Comparison of ENCODE assay signal across 28 cellular contexts in the genomic region with DNA sequence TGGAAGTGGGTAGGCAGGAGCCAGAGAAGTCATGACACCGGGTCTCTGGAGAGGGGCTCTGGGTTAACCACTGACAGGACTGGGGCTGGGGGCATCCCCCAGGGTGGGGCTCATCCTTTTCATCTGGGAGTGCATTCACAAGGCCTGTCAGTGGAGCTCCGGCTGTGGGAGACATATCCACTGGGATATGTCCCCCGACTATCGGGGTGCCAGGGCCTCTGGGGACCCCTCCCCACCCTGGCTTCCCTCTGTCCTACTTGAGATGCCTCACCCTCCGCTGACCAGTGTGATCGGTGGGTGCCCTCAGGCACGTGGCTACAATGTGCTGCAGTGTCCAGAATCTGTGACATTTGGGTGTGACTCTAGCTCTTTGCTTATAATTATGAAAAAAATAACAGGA.
"Had no signal": no experiment of that assay in that cellular context is flagged by ENCODE, and none has a peak within 500 bp of the region (broad histone marks: within the 10 kb centered on the region; RNA-seq: fewer than 3 reads in every experiment).

No MANE protein-coding gene starts in this region.

- H3K27ac ChIP-seq: stomach, suprapubic skin, testis, thoracic aorta, thyroid gland, tibial artery, tibial nerve, transverse colon, upper lobe of left lung, upper lobe of right lung, uterus, vagina had no signal

- H3K4me1 ChIP-seq: stomach, suprapubic skin, testis, thyroid gland, tibial nerve, transverse colon, upper lobe of left lung, upper lobe of right lung, uterus, vagina had no signal

- H3K4me3 Mint-ChIP-seq: stimulated activated effector memory CD8-positive, alpha-beta T cell treated with anti-CD3 and anti-CD28 coated beads, Interleukin-12 subunit alpha, Interleukin-12 subunit beta, amount 100 ng/mL, for 72 hours; stimulated activated memory B cell treated with anti-CD40 and anti-IgM and Interleukin-4, amounts not matched to agents 10 μg/mL and 1 μg/mL and 100 μg/mL, for 72 hours; stimulated activated naive B cell treated with anti-CD40 and anti-IgM and Interleukin-4, amounts not matched to agents 10 μg/mL and 1 μg/mL and 100 μg/mL, for 72 hours; stimulated activated naive CD8-positive, alpha-beta T cell treated with anti-CD3 and anti-CD28 coated beads, Interleukin-15, amount 100 ng/mL, for 72 hours; stimulated activated naive CD8-positive, alpha-beta T cell treated with anti-CD3 and anti-CD28 coated beads, Interleukin-15, Interleukin-2, amounts not matched to agents 100 ng/mL and 50 ng/mL, for 24 hours; type B pancreatic cell had no signal

- DNase-seq: stimulated activated CD4-positive, alpha-beta T cell treated with anti-CD3 and anti-CD28 coated beads, Interleukin-2, amount 100 ng/mL, for 48 hours; stimulated activated CD4-positive, alpha-beta T cell treated with anti-CD3 and anti-CD28 coated beads, Interleukin-4, amount 100 ng/mL, for 1 hour; stimulated activated CD4-positive, alpha-beta T cell treated with anti-CD3 and anti-CD28 coated beads, Interleukin-4, amount 100 ng/mL, for 24 hours; stimulated activated CD4-positive, alpha-beta T cell treated with anti-CD3 and anti-CD28 coated beads, Interleukin-4, amount 100 ng/mL, for 4 hours; stimulated activated CD8-positive, alpha-beta memory T cell treated with anti-CD3 and anti-CD28 coated beads, Interleukin-4, amount 100 ng/mL, for 48 hours; stimulated activated naive B cell treated with anti-CD40 and anti-IgM and Interleukin-4, amounts not matched to agents 10 μg/mL and 1 μg/mL and 100 μg/mL, for 72 hours; stimulated activated naive CD4-positive, alpha-beta T cell; stimulated activated naive CD4-positive, alpha-beta T cell treated with Interleukin-2 at 50 U/mL for 16 hours; stimulated activated naive CD8-positive, alpha-beta T cell treated with anti-CD3 and anti-CD28 coated beads, Interleukin-15, amount 100 ng/mL, for 72 hours; stimulated activated naive CD8-positive, alpha-beta T cell treated with anti-CD3 and anti-CD28 coated beads, Interleukin-15, Interleukin-2, amounts not matched to agents 100 U/mL and 50 U/mL, for 24 hours; stomach; substantia nigra; testis; thyroid gland; tibial artery; transverse colon; trophoblast cell; upper lobe of left lung; upper lobe of right lung; uterus had no signal

- H3K36me3 Mint-ChIP-seq: stimulated activated effector memory CD8-positive, alpha-beta T cell treated with anti-CD3 and anti-CD28 coated beads, Interleukin-12 subunit alpha, Interleukin-12 subunit beta, amount 100 ng/mL, for 72 hours; stimulated activated memory B cell treated with anti-CD40 and anti-IgM and Interleukin-4, amounts not matched to agents 10 μg/mL and 1 μg/mL and 100 μg/mL, for 72 hours; stimulated activated naive B cell treated with anti-CD40 and anti-IgM and Interleukin-4, amounts not matched to agents 10 μg/mL and 1 μg/mL and 100 μg/mL, for 72 hours had no signal

- H3K36me3 ChIP-seq: stomach, suprapubic skin, thoracic aorta, thyroid gland, tibial artery, tibial nerve, transverse colon, upper lobe of left lung, upper lobe of right lung, uterus, vagina had no signal

- H3K27me3 ChIP-seq: stomach, suprapubic skin, testis, thyroid gland, tibial artery, tibial nerve, transverse colon, upper lobe of left lung, upper lobe of right lung, uterus, vagina had no signal

- H3K9me3 Mint-ChIP-seq: stimulated activated effector memory CD8-positive, alpha-beta T cell treated with anti-CD3 and anti-CD28 coated beads, Interleukin-12 subunit alpha, Interleukin-12 subunit beta, amount 100 ng/mL, for 72 hours; stimulated activated naive CD8-positive, alpha-beta T cell treated with anti-CD3 and anti-CD28 coated beads, Interleukin-15, amount 100 ng/mL, for 72 hours; stimulated activated naive CD8-positive, alpha-beta T cell treated with anti-CD3 and anti-CD28 coated beads, Interleukin-15, Interleukin-2, amounts not matched to agents 100 ng/mL and 50 ng/mL, for 24 hours; type B pancreatic cell had no signal

- H3K9me3 ChIP-seq: suprapubic skin, testis, thoracic aorta, thyroid gland, tibial artery, transverse colon, upper lobe of left lung, upper lobe of right lung, uterus, vagina had no signal

- H3K4me1 Mint-ChIP-seq: stimulated activated effector memory CD8-positive, alpha-beta T cell treated with anti-CD3 and anti-CD28 coated beads, Interleukin-12 subunit alpha, Interleukin-12 subunit beta, amount 100 ng/mL, for 72 hours; stimulated activated memory B cell treated with anti-CD40 and anti-IgM and Interleukin-4, amounts not matched to agents 10 μg/mL and 1 μg/mL and 100 μg/mL, for 72 hours; stimulated activated naive B cell treated with anti-CD40 and anti-IgM and Interleukin-4, amounts not matched to agents 10 μg/mL and 1 μg/mL and 100 μg/mL, for 72 hours; stimulated activated naive CD8-positive, alpha-beta T cell treated with anti-CD3 and anti-CD28 coated beads, Interleukin-15, amount 100 ng/mL, for 72 hours had no signal

- H3K27ac Mint-ChIP-seq: stimulated activated effector memory CD8-positive, alpha-beta T cell treated with anti-CD3 and anti-CD28 coated beads, Interleukin-12 subunit alpha, Interleukin-12 subunit beta, amount 100 ng/mL, for 72 hours; stimulated activated memory B cell treated with anti-CD40 and anti-IgM and Interleukin-4, amounts not matched to agents 10 μg/mL and 1 μg/mL and 100 μg/mL, for 72 hours; stimulated activated naive B cell treated with anti-CD40 and anti-IgM and Interleukin-4, amounts not matched to agents 10 μg/mL and 1 μg/mL and 100 μg/mL, for 72 hours; stimulated activated naive CD8-positive, alpha-beta T cell treated with anti-CD3 and anti-CD28 coated beads, Interleukin-15, Interleukin-2, amounts not matched to agents 100 ng/mL and 50 ng/mL, for 24 hours; type B pancreatic cell had no signal

- H3K4me3 ChIP-seq: stomach, suprapubic skin, testis, thoracic aorta, thyroid gland, tibial artery, tibial nerve, transverse colon, upper lobe of left lung, upper lobe of right lung, uterus, vagina had no signal

- H3K27me3 Mint-ChIP-seq: stimulated activated naive CD8-positive, alpha-beta T cell treated with anti-CD3 and anti-CD28 coated beads, Interleukin-15, amount 100 ng/mL, for 72 hours; stimulated activated naive CD8-positive, alpha-beta T cell treated with anti-CD3 and anti-CD28 coated beads, Interleukin-15, Interleukin-2, amounts not matched to agents 100 ng/mL and 50 ng/mL, for 24 hours had no signal
